In genomic region chr14:103879570-103880333, GRCh38 we compare ENCODE assay signal across 8 cellular contexts. TPM values are rescaled to one million over a fixed set of nuclear protein-coding genes. Genes with fewer than 3 reads are reported as not detected.
DNase-seq lines count a peak whose midpoint lies in the region; ATAC-seq lines count a peak whose summit lies in the region.

No MANE protein-coding gene starts in this region.

- peak overlapping the region; percentile 71 for H3K27ac ChIP-seq in muscle layer of duodenum (ENCODE audit: low read length)

- H3K27me3 ChIP-seq in muscle layer of duodenum (ENCODE audit: low read depth, low read length): no peaks in the 10 kb centered on the region

- peak overlapping the region; percentile 52 to 55 for H3K4me3 ChIP-seq in muscle layer of duodenum (ENCODE audit: low read depth in 1 of 2, low read length in 2 of 2)

- H3K9me3 ChIP-seq in muscle layer of duodenum (ENCODE audit: control insufficient read depth in 1 of 2, low read length in 2 of 2): no peaks in the 10 kb centered on the region

- H3K4me1 ChIP-seq in muscle layer of duodenum (ENCODE audit: control insufficient read depth in 1 of 2, insufficient read depth in 2 of 2, low read length in 2 of 2): peaks cover 26 to 38% of the 10 kb centered on the region in 2 donors

- no peak for ATAC-seq in GM19351 (IDR thresholded peaks at IDR 0.05; ENCODE audit: unreplicated experiment)

- DNase-seq in ACHN: peak; percentile 81
- DNase-seq in HS-27A (ENCODE audit: low read depth): peak; percentile 0
- peak; percentile 84 for DNase-seq in cerebellum (ENCODE audit: low spot score)
- no peak for DNase-seq in activated CD4-positive, CD25-positive, alpha-beta regulatory T cell (lab: John Stamatoyannopoulos, UW)
- no peak for DNase-seq in activated effector memory CD4-positive, alpha-beta T cell treated with anti-CD3 and anti-CD28 coated beads, Interleukin-2, amount 50 U/mL, for 16 hours
- no peak for DNase-seq in stimulated activated naive CD4-positive, alpha-beta T cell treated with Interleukin-2 at 50 U/mL for 16 hours (lab: John Stamatoyannopoulos, UW)

- no peaks in the 10 kb centered on the region for H3K36me3 ChIP-seq in muscle layer of duodenum (ENCODE audit: control insufficient read depth in 1 of 2, insufficient read depth in 2 of 2, low read length in 2 of 2)

- in situ Hi-C loops in ACHN (cut with HindIII; ENCODE audit: low pct_ligation_motif_present, low pct_unique_long_range_greater_than_20kb, low sequenced_read_pairs): no loop called here

RNA-seq across cellular contexts. Expression of gene PPP1R13B, which starts 32.4 kb away (rescaled TPM):
- 15.6 TPM for total RNA-seq in cerebellum

RNA-seq across cellular contexts. Expression of gene TDRD9, which starts 48.5 kb away (rescaled TPM):
- total RNA-seq in cerebellum: 2.4 TPM

Comparison
In these comparisons a context has a peak if more than half of its experiments do, and no peak if none do; other contexts are left out.
1. DNase-seq: peak in ACHN (single experiment), HS-27A (single experiment) and cerebellum (single experiment); none in activated CD4-positive, CD25-positive, alpha-beta regulatory T cell (0 of 4), activated effector memory CD4-positive, alpha-beta T cell treated with anti-CD3 and anti-CD28 coated beads, Interleukin-2, amount 50 U/mL, for 16 hours (single experiment) and stimulated activated naive CD4-positive, alpha-beta T cell treated with Interleukin-2 at 50 U/mL for 16 hours (single experiment).